Comparison of ENCODE assay signal across 1 cellular context in the genomic region with DNA sequence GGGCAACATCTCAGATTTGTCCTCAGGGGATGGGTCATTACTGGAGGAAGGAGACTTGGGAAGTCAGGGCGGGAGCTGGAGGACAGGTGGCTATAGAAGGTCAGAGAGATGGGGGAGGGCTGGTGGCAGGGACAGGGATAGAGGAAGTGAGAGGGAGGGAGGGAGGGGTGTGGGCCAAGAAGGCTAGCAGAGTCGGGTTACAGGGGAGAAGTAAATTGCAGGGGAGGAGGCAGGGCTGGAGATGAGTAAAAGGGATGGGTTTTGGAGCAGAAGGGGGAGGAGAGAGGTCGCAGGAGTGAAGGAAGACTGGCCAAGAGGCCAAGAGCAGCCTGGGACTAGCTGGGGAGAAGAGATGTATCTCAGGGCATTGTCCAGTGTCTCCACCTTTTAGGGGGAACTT.
TF ChIP-seq lines count a peak whose summit lies in the region.

No MANE protein-coding gene starts in this region.

TF ChIP-seq in HEK293, 187 proteins besides CTCF, POLR2A, EP300 and RAD21 (continued from another document):
- TF ChIP-seq, protein P1, sequence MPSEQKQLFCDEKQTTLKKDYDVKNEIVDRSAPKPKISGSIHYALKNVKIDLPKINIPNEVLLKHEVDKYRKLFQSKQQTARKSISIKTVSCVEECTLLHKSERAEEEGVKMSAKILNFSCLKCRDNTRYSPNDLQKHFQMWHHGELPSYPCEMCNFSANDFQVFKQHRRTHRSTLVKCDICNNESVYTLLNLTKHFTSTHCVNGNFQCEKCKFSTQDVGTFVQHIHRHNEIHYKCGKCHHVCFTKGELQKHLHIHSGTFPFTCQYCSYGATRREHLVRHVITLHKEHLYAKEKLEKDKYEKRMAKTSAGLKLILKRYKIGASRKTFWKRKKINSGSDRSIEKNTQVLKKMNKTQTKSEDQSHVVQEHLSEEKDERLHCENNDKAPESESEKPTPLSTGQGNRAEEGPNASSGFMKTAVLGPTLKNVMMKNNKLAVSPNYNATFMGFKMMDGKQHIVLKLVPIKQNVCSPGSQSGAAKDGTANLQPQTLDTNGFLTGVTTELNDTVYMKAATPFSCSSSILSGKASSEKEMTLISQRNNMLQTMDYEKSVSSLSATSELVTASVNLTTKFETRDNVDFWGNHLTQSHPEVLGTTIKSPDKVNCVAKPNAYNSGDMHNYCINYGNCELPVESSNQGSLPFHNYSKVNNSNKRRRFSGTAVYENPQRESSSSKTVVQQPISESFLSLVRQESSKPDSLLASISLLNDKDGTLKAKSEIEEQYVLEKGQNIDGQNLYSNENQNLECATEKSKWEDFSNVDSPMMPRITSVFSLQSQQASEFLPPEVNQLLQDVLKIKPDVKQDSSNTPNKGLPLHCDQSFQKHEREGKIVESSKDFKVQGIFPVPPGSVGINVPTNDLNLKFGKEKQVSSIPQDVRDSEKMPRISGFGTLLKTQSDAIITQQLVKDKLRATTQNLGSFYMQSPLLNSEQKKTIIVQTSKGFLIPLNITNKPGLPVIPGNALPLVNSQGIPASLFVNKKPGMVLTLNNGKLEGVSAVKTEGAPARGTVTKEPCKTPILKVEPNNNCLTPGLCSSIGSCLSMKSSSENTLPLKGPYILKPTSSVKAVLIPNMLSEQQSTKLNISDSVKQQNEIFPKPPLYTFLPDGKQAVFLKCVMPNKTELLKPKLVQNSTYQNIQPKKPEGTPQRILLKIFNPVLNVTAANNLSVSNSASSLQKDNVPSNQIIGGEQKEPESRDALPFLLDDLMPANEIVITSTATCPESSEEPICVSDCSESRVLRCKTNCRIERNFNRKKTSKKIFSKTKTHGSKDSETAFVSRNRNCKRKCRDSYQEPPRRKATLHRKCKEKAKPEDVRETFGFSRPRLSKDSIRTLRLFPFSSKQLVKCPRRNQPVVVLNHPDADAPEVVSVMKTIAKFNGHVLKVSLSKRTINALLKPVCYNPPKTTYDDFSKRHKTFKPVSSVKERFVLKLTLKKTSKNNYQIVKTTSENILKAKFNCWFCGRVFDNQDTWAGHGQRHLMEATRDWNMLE (tag by site-specific recombination; conservative IDR thresholded peaks at IDR 0.05; ENCODE audit: low read depth), result no peak
- no peak for TF ChIP-seq RBAK (tag by site-specific recombination; IDR thresholded peaks at IDR 0.05)
- 0 out of 2 replicates have a peak, but pooled peaks have one; percentile 24 for TF ChIP-seq WT1 (tag by site-specific recombination; IDR thresholded peaks at IDR 0.05)
- TF ChIP-seq ZNF311 (tag by site-specific recombination; IDR thresholded peaks at IDR 0.05; ENCODE audit: borderline replicate concordance), result no peak
- TF ChIP-seq, protein P2, sequence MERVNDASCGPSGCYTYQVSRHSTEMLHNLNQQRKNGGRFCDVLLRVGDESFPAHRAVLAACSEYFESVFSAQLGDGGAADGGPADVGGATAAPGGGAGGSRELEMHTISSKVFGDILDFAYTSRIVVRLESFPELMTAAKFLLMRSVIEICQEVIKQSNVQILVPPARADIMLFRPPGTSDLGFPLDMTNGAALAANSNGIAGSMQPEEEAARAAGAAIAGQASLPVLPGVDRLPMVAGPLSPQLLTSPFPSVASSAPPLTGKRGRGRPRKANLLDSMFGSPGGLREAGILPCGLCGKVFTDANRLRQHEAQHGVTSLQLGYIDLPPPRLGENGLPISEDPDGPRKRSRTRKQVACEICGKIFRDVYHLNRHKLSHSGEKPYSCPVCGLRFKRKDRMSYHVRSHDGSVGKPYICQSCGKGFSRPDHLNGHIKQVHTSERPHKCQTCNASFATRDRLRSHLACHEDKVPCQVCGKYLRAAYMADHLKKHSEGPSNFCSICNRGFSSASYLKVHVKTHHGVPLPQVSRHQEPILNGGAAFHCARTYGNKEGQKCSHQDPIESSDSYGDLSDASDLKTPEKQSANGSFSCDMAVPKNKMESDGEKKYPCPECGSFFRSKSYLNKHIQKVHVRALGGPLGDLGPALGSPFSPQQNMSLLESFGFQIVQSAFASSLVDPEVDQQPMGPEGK (tag by site-specific recombination; IDR thresholded peaks at IDR 0.05), result no peak
- no peak for TF ChIP-seq ZNF571 (tag by site-specific recombination; IDR thresholded peaks at IDR 0.05)
- no peak for TF ChIP-seq ZNF548 (tag by site-specific recombination; IDR thresholded peaks at IDR 0.05)
- TF ChIP-seq, protein P3, sequence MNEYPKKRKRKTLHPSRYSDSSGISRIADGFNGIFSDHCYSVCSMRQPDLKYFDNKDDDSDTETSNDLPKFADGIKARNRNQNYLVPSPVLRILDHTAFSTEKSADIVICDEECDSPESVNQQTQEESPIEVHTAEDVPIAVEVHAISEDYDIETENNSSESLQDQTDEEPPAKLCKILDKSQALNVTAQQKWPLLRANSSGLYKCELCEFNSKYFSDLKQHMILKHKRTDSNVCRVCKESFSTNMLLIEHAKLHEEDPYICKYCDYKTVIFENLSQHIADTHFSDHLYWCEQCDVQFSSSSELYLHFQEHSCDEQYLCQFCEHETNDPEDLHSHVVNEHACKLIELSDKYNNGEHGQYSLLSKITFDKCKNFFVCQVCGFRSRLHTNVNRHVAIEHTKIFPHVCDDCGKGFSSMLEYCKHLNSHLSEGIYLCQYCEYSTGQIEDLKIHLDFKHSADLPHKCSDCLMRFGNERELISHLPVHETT (tag by site-specific recombination; IDR thresholded peaks at IDR 0.05), result no peak
- TF ChIP-seq, protein P4, sequence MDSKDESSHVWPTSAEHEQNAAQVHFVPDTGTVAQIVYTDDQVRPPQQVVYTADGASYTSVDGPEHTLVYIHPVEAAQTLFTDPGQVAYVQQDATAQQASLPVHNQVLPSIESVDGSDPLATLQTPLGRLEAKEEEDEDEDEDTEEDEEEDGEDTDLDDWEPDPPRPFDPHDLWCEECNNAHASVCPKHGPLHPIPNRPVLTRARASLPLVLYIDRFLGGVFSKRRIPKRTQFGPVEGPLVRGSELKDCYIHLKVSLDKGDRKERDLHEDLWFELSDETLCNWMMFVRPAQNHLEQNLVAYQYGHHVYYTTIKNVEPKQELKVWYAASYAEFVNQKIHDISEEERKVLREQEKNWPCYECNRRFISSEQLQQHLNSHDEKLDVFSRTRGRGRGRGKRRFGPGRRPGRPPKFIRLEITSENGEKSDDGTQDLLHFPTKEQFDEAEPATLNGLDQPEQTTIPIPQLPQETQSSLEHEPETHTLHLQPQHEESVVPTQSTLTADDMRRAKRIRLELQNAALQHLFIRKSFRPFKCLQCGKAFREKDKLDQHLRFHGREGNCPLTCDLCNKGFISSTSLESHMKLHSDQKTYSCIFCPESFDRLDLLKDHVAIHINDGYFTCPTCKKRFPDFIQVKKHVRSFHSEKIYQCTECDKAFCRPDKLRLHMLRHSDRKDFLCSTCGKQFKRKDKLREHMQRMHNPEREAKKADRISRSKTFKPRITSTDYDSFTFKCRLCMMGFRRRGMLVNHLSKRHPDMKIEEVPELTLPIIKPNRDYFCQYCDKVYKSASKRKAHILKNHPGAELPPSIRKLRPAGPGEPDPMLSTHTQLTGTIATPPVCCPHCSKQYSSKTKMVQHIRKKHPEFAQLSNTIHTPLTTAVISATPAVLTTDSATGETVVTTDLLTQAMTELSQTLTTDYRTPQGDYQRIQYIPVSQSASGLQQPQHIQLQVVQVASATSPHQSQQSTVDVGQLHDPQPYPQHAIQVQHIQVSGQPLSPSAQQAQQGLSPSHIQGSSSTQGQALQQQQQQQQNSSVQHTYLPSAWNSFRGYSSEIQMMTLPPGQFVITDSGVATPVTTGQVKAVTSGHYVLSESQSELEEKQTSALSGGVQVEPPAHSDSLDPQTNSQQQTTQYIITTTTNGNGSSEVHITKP (tag by site-specific recombination; IDR thresholded peaks at IDR 0.05), result 0 out of 2 replicates have a peak, but pooled peaks have one; percentile 21
